1 cellular context compared by ENCODE assay signal in the genomic region with DNA sequence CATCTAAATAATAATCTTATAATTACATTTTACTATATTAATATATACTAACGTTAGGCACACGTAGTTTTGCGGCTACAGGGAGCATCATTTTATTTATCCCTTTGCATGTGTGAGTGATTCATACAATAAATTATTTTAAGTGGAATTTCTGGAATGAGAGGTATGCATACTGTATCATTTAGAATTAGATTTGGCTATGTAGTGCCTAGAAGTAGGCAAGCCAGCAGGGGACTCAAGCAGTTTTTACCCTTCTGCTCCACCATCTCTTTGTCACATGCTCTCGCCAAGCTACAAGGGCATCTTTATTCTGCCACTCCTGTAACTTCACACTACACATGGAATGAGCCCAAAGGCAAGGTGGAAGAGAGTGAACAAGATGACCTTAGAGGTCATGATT.
TF ChIP-seq lines count a peak whose summit lies in the region.

No MANE protein-coding gene starts in this region.

TF ChIP-seq in IMR-90, 13 proteins besides CTCF, POLR2A, EP300 and RAD21:
- TF ChIP-seq, protein P1, sequence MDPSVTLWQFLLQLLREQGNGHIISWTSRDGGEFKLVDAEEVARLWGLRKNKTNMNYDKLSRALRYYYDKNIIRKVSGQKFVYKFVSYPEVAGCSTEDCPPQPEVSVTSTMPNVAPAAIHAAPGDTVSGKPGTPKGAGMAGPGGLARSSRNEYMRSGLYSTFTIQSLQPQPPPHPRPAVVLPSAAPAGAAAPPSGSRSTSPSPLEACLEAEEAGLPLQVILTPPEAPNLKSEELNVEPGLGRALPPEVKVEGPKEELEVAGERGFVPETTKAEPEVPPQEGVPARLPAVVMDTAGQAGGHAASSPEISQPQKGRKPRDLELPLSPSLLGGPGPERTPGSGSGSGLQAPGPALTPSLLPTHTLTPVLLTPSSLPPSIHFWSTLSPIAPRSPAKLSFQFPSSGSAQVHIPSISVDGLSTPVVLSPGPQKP (IDR thresholded peaks at IDR 0.05; ENCODE audit: borderline replicate concordance, low read depth, low read length): no peak
- TF ChIP-seq SMC3 (IDR thresholded peaks at IDR 0.05; ENCODE audit: low read depth, low read length) (no peak), MXI1 (IDR thresholded peaks at IDR 0.05; ENCODE audit: borderline replicate concordance, low read depth, low read length) (no peak), MAFK (IDR thresholded peaks at IDR 0.05; ENCODE audit: low read depth, low read length) (no peak), MAZ (IDR thresholded peaks at IDR 0.05; ENCODE audit: borderline replicate concordance, low read depth, low read length) (no peak), RFX5 (IDR thresholded peaks at IDR 0.05; ENCODE audit: low read depth, low read length) (no peak), CEBPB (IDR thresholded peaks at IDR 0.05; ENCODE audit: low read depth, low read length) (no peak), FOS (IDR thresholded peaks at IDR 0.05; ENCODE audit: low read depth, low read length) (no peak), NFE2L2 (IDR thresholded peaks at IDR 0.05; ENCODE audit: low read depth, low read length) (no peak), BHLHE40 (IDR thresholded peaks at IDR 0.05; ENCODE audit: low read depth, low read length) (no peak), RCOR1 (IDR thresholded peaks at IDR 0.05; ENCODE audit: insufficient replicate concordance, low read length) (no peak), CHD1 (IDR thresholded peaks at IDR 0.05; ENCODE audit: low read depth, low read length) (no peak)
- TF ChIP-seq, protein P2, sequence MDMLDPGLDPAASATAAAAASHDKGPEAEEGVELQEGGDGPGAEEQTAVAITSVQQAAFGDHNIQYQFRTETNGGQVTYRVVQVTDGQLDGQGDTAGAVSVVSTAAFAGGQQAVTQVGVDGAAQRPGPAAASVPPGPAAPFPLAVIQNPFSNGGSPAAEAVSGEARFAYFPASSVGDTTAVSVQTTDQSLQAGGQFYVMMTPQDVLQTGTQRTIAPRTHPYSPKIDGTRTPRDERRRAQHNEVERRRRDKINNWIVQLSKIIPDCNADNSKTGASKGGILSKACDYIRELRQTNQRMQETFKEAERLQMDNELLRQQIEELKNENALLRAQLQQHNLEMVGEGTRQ (IDR thresholded peaks at IDR 0.05; ENCODE audit: low read depth, low read length): no peak
TF ChIP-seq in IMR-90: peak in this region for 0.
